ENCODE assay signal across 36 cellular contexts in the genomic region with DNA sequence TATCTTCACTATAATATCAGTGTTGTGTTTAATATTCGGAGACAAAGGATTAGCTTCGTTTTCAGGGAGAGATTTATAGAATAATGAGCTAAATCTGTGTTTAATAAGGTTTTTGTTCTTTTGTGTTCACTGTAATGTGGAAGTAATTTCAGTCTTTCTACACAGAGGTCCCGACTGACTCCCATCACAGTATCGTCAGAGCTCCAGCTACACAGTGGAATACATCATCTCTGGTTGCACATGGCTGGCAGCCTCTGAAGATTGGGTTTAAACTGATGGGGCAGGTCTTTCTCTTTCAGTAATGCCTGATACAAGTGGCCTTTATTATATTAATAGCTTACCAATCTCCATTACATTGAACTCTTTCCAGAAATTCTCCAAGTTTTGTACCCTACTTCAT.
"Had no signal": no experiment of that assay in that cellular context is flagged by ENCODE, and none has a peak within 500 bp of the region (broad histone marks: within the 10 kb centered on the region; RNA-seq: fewer than 3 reads in every experiment).

No MANE protein-coding gene starts in this region.

- DNase-seq: Karpas-422, Kasumi-1, MG63, MM.1S, MV-4-11, NCI-H1048, NCI-H1092, NCI-H1092 treated with DMSO at 0.1 percent for 48 hours, NCI-H1105, NCI-H1105 treated with DMSO at 0.1 percent for 48 hours, NCI-H1417, NCI-H1417 treated with DMSO at 0.1 percent for 48 hours, NCI-H1436, NCI-H1436 treated with DMSO at 0.1 percent for 48 hours, NCI-H146, NCI-H1694, NCI-H1694 treated with DMSO at 0.1 percent for 48 hours, NCI-H187, NCI-H187 treated with DMSO at 0.1 percent for 48 hours, NCI-H1930, NCI-H2029, NCI-H2029 treated with DMSO at 0.1 percent for 48 hours, NCI-H2081, NCI-H2081 treated with DMSO at 0.1 percent for 48 hours, NCI-H2107, NCI-H2171, NCI-H2171 treated with DMSO at 0.1 percent for 48 hours, NCI-H2227 treated with DMSO at 0.1 percent for 48 hours, NCI-H226, NCI-H345, NCI-H446, NCI-H446 treated with DMSO at 0.1 percent for 48 hours, NCI-H510A, NCI-H510A treated with DMSO at 0.1 percent for 48 hours, NCI-H524, NCI-H524 treated with DMSO at 0.1 percent for 48 hours had no signal

- H3K9me3 ChIP-seq: MG63 had no signal

- H3K36me3 ChIP-seq: MG63 had no signal

- H3K27me3 ChIP-seq: MG63 had no signal

- H3K4me3 ChIP-seq: MG63 had no signal
